ENCODE assay signal across 35 cellular contexts in genomic region chr2:104866122-104866864, GRCh38. TPM values are rescaled to one million over a fixed set of nuclear protein-coding genes. Genes with fewer than 3 reads are reported as not detected.
DNase-seq lines count a peak whose midpoint lies in the region; ATAC-seq and TF ChIP-seq lines count a peak whose summit lies in the region.
"Had no signal": no experiment of that assay in that cellular context is flagged by ENCODE, and none has a peak within 500 bp of the region (broad histone marks: within the 10 kb centered on the region; RNA-seq: fewer than 3 reads in every experiment).

No MANE protein-coding gene starts in this region.

- H3K4me1 ChIP-seq in iPS-15b (ENCODE audit: control insufficient read depth, insufficient read depth, low read length), result peaks cover 10% of the 10 kb centered on the region
- H3K4me1 ChIP-seq: pancreas had no signal

- H3K9me3 Mint-ChIP-seq in brain, result peaks cover 0 to 7% (median 0%) of the 10 kb centered on the region in 5 experiments
- no peaks in the 10 kb centered on the region for H3K9me3 Mint-ChIP-seq in neural crest cell

- no peaks in the 10 kb centered on the region for H3K9me3 ChIP-seq in iPS-15b (ENCODE audit: control insufficient read depth, insufficient read depth, low read length)
- H3K9me3 ChIP-seq: pancreas, stomach, transverse colon had no signal

- H3K27me3 ChIP-seq in iPS-15b (ENCODE audit: control insufficient read depth, insufficient read depth, low read length), result peaks cover 98% of the 10 kb centered on the region

- H3K4me3 Mint-ChIP-seq in brain (peak overlapping the region; percentile 80 to 98 (median 91)), neural crest cell (peak overlapping the region; percentile 5)
- H3K4me3 Mint-ChIP-seq: activated CD8-positive, alpha-beta T cell treated with anti-CD3 and anti-CD28 coated beads, Interleukin-2, amount 10 ng/mL, durations not matched to agents 7 days and 5 days; activated T-helper 17 cell treated with anti-CD3 and anti-CD28 coated beads, Interleukin-2, amount 50 U/mL, for 72 hours; natural killer cell treated with Interleukin-12 subunit alpha and Interleukin-12 subunit beta and Interleukin-15 and Interleukin-18, amount 100 ng/mL, for 72 hours had no signal

- no peak overlapping the region for H3K9ac ChIP-seq in iPS-15b (ENCODE audit: low read depth, low read length)

- H3K4me3 ChIP-seq in iPS-15b (ENCODE audit: low read depth, low read length), result peak overlapping the region; percentile 41
- H3K4me3 ChIP-seq: pancreas, Peyer's patch, stomach, transverse colon had no signal

- H3K36me3 Mint-ChIP-seq in brain, result no peaks in the 10 kb centered on the region
- peaks cover 8% of the 10 kb centered on the region for H3K36me3 Mint-ChIP-seq in neural crest cell (ENCODE audit: low read depth)

- no peak for ATAC-seq in HG02759 (IDR thresholded peaks at IDR 0.05; ENCODE audit: unreplicated experiment)
- ATAC-seq: activated CD8-positive, alpha-beta T cell treated with anti-CD3 and anti-CD28 coated beads, Interleukin-2, amount 10 ng/mL, durations not matched to agents 7 days and 5 days; activated T-helper 17 cell treated with anti-CD3 and anti-CD28 coated beads, Interleukin-2, amount 50 U/mL, for 72 hours; natural killer cell treated with Interleukin-12 subunit alpha and Interleukin-12 subunit beta and Interleukin-15 and Interleukin-18, amount 100 ng/mL, for 72 hours; pancreas; sciatic nerve had no signal

- peaks cover 53% of the 10 kb centered on the region for H3K27me3 Mint-ChIP-seq in brain
- H3K27me3 Mint-ChIP-seq in neural crest cell (ENCODE audit: low read depth), result peaks cover 100% of the 10 kb centered on the region

- DNase-seq in neural crest cell (ENCODE audit: low read depth, low spot score) (no peak), HCEC 1CT (no peak), DMS153 (lab: John Stamatoyannopoulos, UW) (no peak)
- no peak for DNase-seq in activated effector memory CD4-positive, alpha-beta T cell treated with anti-CD3 and anti-CD28 coated beads, Interleukin-2, amount 50 U/mL, for 16 hours
- DNase-seq: activated CD4-positive, alpha-beta T cell treated with anti-CD3 and anti-CD28 coated beads for 4 hours; activated CD8-positive, alpha-beta T cell treated with anti-CD3 and anti-CD28 coated beads, Interleukin-2, amount 10 ng/mL, durations not matched to agents 7 days and 5 days; activated naive CD4-positive, alpha-beta T cell treated with anti-CD3 and anti-CD28 coated beads, Interleukin-2, amount 50 U/mL, for 16 hours; amniotic stem cell; COR-L47; DND-41; effector CD8-positive, alpha-beta T cell; erythroblast; GF-D8; kidney glomerular epithelial cell; mammary epithelial cell; NCI-H1048; NCI-H2171; NCI-H82; pancreas; Peyer's patch; SIG-M5; stimulated activated CD4-positive, alpha-beta T cell treated with anti-CD3 and anti-CD28 coated beads, Interleukin-12 subunit alpha, Interleukin-12 subunit beta, amount 100 ng/mL, for 4 hours; stimulated activated CD4-positive, alpha-beta T cell treated with anti-CD3 and anti-CD28 coated beads, Interleukin-2, amount 100 ng/mL, for 48 hours; stomach; T-helper 9 cell; transverse colon had no signal

- no peaks in the 10 kb centered on the region for H3K36me3 ChIP-seq in iPS-15b (ENCODE audit: control insufficient read depth, insufficient read depth, low read length)
- H3K36me3 ChIP-seq: pancreas, Peyer's patch, stomach, transverse colon had no signal

- peak overlapping the region; percentile 61 to 100 (median 98) for H3K27ac Mint-ChIP-seq in brain
- no peak overlapping the region for H3K27ac Mint-ChIP-seq in neural crest cell (ENCODE audit: unreplicated experiment)
- H3K27ac Mint-ChIP-seq: activated CD8-positive, alpha-beta T cell treated with anti-CD3 and anti-CD28 coated beads, Interleukin-2, amount 10 ng/mL, durations not matched to agents 7 days and 5 days; activated T-helper 17 cell treated with anti-CD3 and anti-CD28 coated beads, Interleukin-2, amount 50 U/mL, for 72 hours; natural killer cell treated with Interleukin-12 subunit alpha and Interleukin-12 subunit beta and Interleukin-15 and Interleukin-18, amount 100 ng/mL, for 72 hours had no signal

- peaks cover 89% of the 10 kb centered on the region for H3K4me1 Mint-ChIP-seq in brain
- peaks cover 48% of the 10 kb centered on the region for H3K4me1 Mint-ChIP-seq in neural crest cell
- H3K4me1 Mint-ChIP-seq: activated T-helper 17 cell treated with anti-CD3 and anti-CD28 coated beads, Interleukin-2, amount 50 U/mL, for 72 hours had no signal

- TF ChIP-seq CTCF in brain (conservative IDR thresholded peaks at IDR 0.05) (no peak), neural crest cell (conservative IDR thresholded peaks at IDR 0.05) (no peak)

RNA-seq across cellular contexts. Expression of gene POU3F3, which starts 12.4 kb away (rescaled TPM):
- polyA plus RNA-seq in brain (ENCODE audit: insufficient read depth, low read depth, low replicate concordance), result 23.8 TPM
- total RNA-seq in neural crest cell, result 26.7 and 27.1 TPM in 2 replicates
- total RNA-seq: activated CD8-positive, alpha-beta T cell treated with anti-CD3 and anti-CD28 coated beads, Interleukin-2, amount 10 ng/mL, durations not matched to agents 7 days and 5 days; activated T-helper 17 cell treated with anti-CD3 and anti-CD28 coated beads, Interleukin-2, amount 50 U/mL, for 72 hours; bronchial epithelial cell; mammary epithelial cell; mucosa of gallbladder; natural killer cell treated with Interleukin-12 subunit alpha and Interleukin-12 subunit beta and Interleukin-15 and Interleukin-18, amount 100 ng/mL, for 72 hours; NCI-H460; pancreas; sciatic nerve had no signal
- polyA plus RNA-seq: mammary epithelial cell, pancreas had no signal
